8 cellular contexts compared by ENCODE assay signal in genomic region chr2:230341936-230342528, GRCh38. TPM values are rescaled to one million over a fixed set of nuclear protein-coding genes. Genes with fewer than 3 reads are reported as not detected.
DNase-seq lines count a peak whose midpoint lies in the region; ATAC-seq, FAIRE-seq and TF ChIP-seq lines count a peak whose summit lies in the region.
"Not testable (repeated sequence)": the region's sequence is repeated elsewhere in the genome, so short reads cannot be mapped to it uniquely, and the experiment has no call there.

No MANE protein-coding gene starts in this region.

- POLR2A ChIA-PET in HepG2 (lab: Yijun Ruan, JAX) = not testable (repeated sequence)

- peak overlapping the region; percentile 87 for H3K27ac ChIP-seq in 22Rv1
- H3K27ac ChIP-seq in HUES6 (ENCODE audit: low read depth, low read length) = peak overlapping the region; percentile 41; the same call in 1 of the 2 replicates
- H3K27ac ChIP-seq in effector memory CD4-positive, alpha-beta T cell (ENCODE audit: insufficient read depth, low read length, poor library complexity, severe bottlenecking); HepG2 (ENCODE audit: extremely low read length, insufficient read depth, low read length): not testable (repeated sequence)

- H3K4me1 Mint-ChIP-seq in progenitor cell of endocrine pancreas (ENCODE audit: low read depth) = not testable (repeated sequence)

- not testable (repeated sequence) for H3K27me3 ChIP-seq in HUES6 (ENCODE audit: control insufficient read depth, insufficient read depth, low read length); effector memory CD4-positive, alpha-beta T cell (replicated peaks; ENCODE audit: control insufficient read depth, insufficient read depth, low read length, poor library complexity, severe bottlenecking); HepG2 (ENCODE audit: control insufficient read depth in 1 of 2, insufficient read depth in 2 of 2, low read length in 2 of 2)

- not testable (repeated sequence) for H3K4me2 ChIP-seq in HepG2 (ENCODE audit: low read depth, low read length)

- H3K27ac Mint-ChIP-seq in progenitor cell of endocrine pancreas = peak overlapping the region; percentile 94

- 83% methylated on average over 31 of the region's 33 CpGs for WGBS in HepG2 (ENCODE audit: low lambda C conversion rate)

- H3K79me2 ChIP-seq in HepG2 (ENCODE audit: insufficient read depth, low read length) = not testable (repeated sequence)

- H3K36me3 ChIP-seq in ES-I3 (ENCODE audit: insufficient read depth, low read length); HUES6 (ENCODE audit: control insufficient read depth, insufficient read depth, low read length); effector memory CD4-positive, alpha-beta T cell (ENCODE audit: control insufficient read depth, insufficient read depth, low read length); HepG2 (replicated peaks in 1 of 2; ENCODE audit: control insufficient read depth in 1 of 2, insufficient read depth in 2 of 2, low read length in 2 of 2): not testable (repeated sequence)

- not testable (repeated sequence) for H3K36me3 Mint-ChIP-seq in progenitor cell of endocrine pancreas (ENCODE audit: insufficient read depth)

- TF ChIP-seq RAD21 in HepG2 (CRISPR knock-in tag; IDR thresholded peaks at IDR 0.05) = not testable (repeated sequence)

- in situ Hi-C loops in HepG2 (cut with HindIII; ENCODE audit: extremely low pct_ligation_motif_present, low pct_unique_long_range_greater_than_20kb) = not testable (repeated sequence)

- CTCF ChIA-PET in HepG2 (lab: Yijun Ruan, JAX; ENCODE audit: low intra/inter-chr PET ratio, low total read pairs) = not testable (repeated sequence)

- H3K4me3 ChIP-seq in HUES6 (ENCODE audit: low read depth, low read length) = peak overlapping the region; percentile 52
- H3K4me3 ChIP-seq in effector memory CD4-positive, alpha-beta T cell (ENCODE audit: insufficient read depth, low read depth, low read length, poor library complexity, severe bottlenecking); HepG2 (replicated peaks in 1 of 3; ENCODE audit: insufficient read depth in 1 of 3, low read depth in 2 of 3, low read length in 3 of 3): not testable (repeated sequence)

- H3K9ac ChIP-seq in ES-I3 (ENCODE audit: low read depth, low read length) (peak overlapping the region; percentile 62), HUES6 (ENCODE audit: low read length) (peak overlapping the region; percentile 64)
- not testable (repeated sequence) for H3K9ac ChIP-seq in HepG2 (ENCODE audit: insufficient read depth, low read depth, low read length)

- DNase-seq in T follicular helper cell (ENCODE audit: low read depth) = peak; percentile 19
- peak; percentile 39 for DNase-seq in activated effector memory CD4-positive, alpha-beta T cell treated with Interleukin-2 at 50 U/mL for 16 hours
- peak in 2 of 3 donors; percentile 19 to 38 for DNase-seq in effector memory CD4-positive, alpha-beta T cell
- DNase-seq in HepG2 (ENCODE audit: low spot score); progenitor cell of endocrine pancreas (ENCODE audit: low spot score, unreplicated experiment): not testable (repeated sequence)

- H4K20me1 ChIP-seq in HepG2 (ENCODE audit: insufficient read depth, low read length) = not testable (repeated sequence)

- TF ChIP-seq CTCF in 22Rv1 (IDR thresholded peaks at IDR 0.05); HepG2 (CRISPR knock-in tag; IDR thresholded peaks at IDR 0.05); progenitor cell of endocrine pancreas (IDR thresholded peaks at IDR 0.05; ENCODE audit: unreplicated experiment): not testable (repeated sequence)

- not testable (repeated sequence) for H3K4me1 ChIP-seq in ES-I3 (ENCODE audit: insufficient read depth, low read length); HUES6 (ENCODE audit: control insufficient read depth, insufficient read depth, low read length); effector memory CD4-positive, alpha-beta T cell (ENCODE audit: control insufficient read depth, insufficient read depth, low read length, poor library complexity, severe bottlenecking); HepG2 (ENCODE audit: insufficient read depth, low read length)

- intact Hi-C loops in HepG2 (cut with micrococcal nuclease; ENCODE audit: unreplicated experiment) = not testable (repeated sequence)

- FAIRE-seq in HepG2 (lab: Jason Lieb, UNC) = not testable (repeated sequence)

- peak overlapping the region; percentile 75 for H3K4me3 Mint-ChIP-seq in progenitor cell of endocrine pancreas (ENCODE audit: low read depth)

- TF ChIP-seq EP300 in HepG2 (IDR thresholded peaks at IDR 0.05; ENCODE audit: low read depth in 2 of 2, low read length in 2 of 2); HepG2 (CRISPR knock-in tag; IDR thresholded peaks at IDR 0.05; ENCODE audit: borderline replicate concordance): not testable (repeated sequence)

- ATAC-seq in HepG2 = not testable (repeated sequence)

- peaks cover 25% of the 10 kb centered on the region for H3K9me3 Mint-ChIP-seq in progenitor cell of endocrine pancreas (ENCODE audit: low read depth)

- not testable (repeated sequence) for TF ChIP-seq POLR2A in HepG2 (IDR thresholded peaks at IDR 0.05; ENCODE audit: insufficient read depth in 1 of 2, low read depth in 2 of 2, low read length in 2 of 2)

- H2AFZ ChIP-seq in HepG2 (ENCODE audit: low read length) = not testable (repeated sequence)

- H3K9me3 ChIP-seq in ES-I3 (ENCODE audit: control insufficient read depth, insufficient read depth, low read length); effector memory CD4-positive, alpha-beta T cell (ENCODE audit: control insufficient read depth, low read length); HepG2 (ENCODE audit: low read length): not testable (repeated sequence)
- H3K9me3 ChIP-seq in HUES6 (ENCODE audit: control insufficient read depth, insufficient read depth, low read depth, low read length) = peaks cover 17% of the 10 kb centered on the region

- not testable (repeated sequence) for H3K27me3 Mint-ChIP-seq in progenitor cell of endocrine pancreas

- not testable (repeated sequence) for BruUV-seq in HepG2 (replicated peaks; lab: Mats Ljungman, UMichigan)

TF ChIP-seq in HepG2, 621 proteins besides CTCF, POLR2A, EP300 and RAD21 (continues in another document):
- TF ChIP-seq SP5 (CRISPR knock-in tag; IDR thresholded peaks at IDR 0.05; ENCODE audit: borderline replicate concordance, low read depth) = 0 out of 2 replicates have a peak, but pooled peaks have one; percentile 12

RNA-seq across cellular contexts. Expression of gene SP140L, which starts 15.0 kb away (rescaled TPM):
- total RNA-seq in HepG2 (2016; rRNA removed; fragmentation: Illumina TruSeq; extraction: Trizol) = 13.2 and 17.5 TPM in 2 replicates
- total RNA-seq in HepG2 (2016; cell fraction: cytosol; rRNA removed; fragmentation: Illumina TruSeq; extraction: Trizol; ENCODE audit: low read depth) = 5.6 TPM in 2 replicates
- total RNA-seq in HepG2 (2016; cell fraction: insoluble cytoplasmic fraction; rRNA removed; fragmentation: Illumina TruSeq; extraction: Trizol) = 13.2 and 18.1 TPM in 2 replicates
- total RNA-seq in HepG2 (2016; cell fraction: membrane; rRNA removed; fragmentation: Illumina TruSeq; extraction: Trizol) = 4.1 and 5.0 TPM in 2 replicates
- total RNA-seq in HepG2 (2016; cell fraction: nucleus; rRNA removed; fragmentation: Illumina TruSeq; extraction: Trizol) = 26.0 and 35.8 TPM in 2 replicates
- 10.9 and 13.7 TPM in 2 replicates for polyA plus RNA-seq in HepG2 (2011; rRNA removed)
- polyA plus RNA-seq in HepG2 (2011; cell fraction: cytosol; rRNA removed) = 4.5 and 5.7 TPM in 2 replicates
- polyA plus RNA-seq in HepG2 (2011; cell fraction: nucleus; rRNA removed) = 24.8 and 38.1 TPM in 2 replicates
- 11.8 and 16.1 TPM in 2 replicates for polyA plus RNA-seq in HepG2 (2012)
- 0.91 and 1.0 TPM in 2 replicates for polyA plus RNA-seq in HepG2 (2016; cell fraction: cytosol; fragmentation: Illumina TruSeq; extraction: Trizol; ENCODE audit: low read depth)
- polyA plus RNA-seq in HepG2 (2016; cell fraction: insoluble cytoplasmic fraction; fragmentation: Illumina TruSeq; extraction: Trizol; ENCODE audit: low read depth) = 15.7 TPM in 2 replicates
- polyA plus RNA-seq in HepG2 (2016; cell fraction: membrane; fragmentation: Illumina TruSeq; extraction: Trizol; ENCODE audit: low read depth) = 2.0 and 2.4 TPM in 2 replicates
- 44.7 and 46.0 TPM in 2 replicates for polyA plus RNA-seq in HepG2 (2016; cell fraction: nucleus; fragmentation: Illumina TruSeq; extraction: Trizol; ENCODE audit: insufficient read depth, low read depth)
- polyA minus RNA-seq in HepG2 (2011; rRNA and poly(A)+ RNA removed; ENCODE audit: low replicate concordance) = 3.0 and 5.6 TPM in 2 replicates
- polyA minus RNA-seq in HepG2 (2011; cell fraction: cytosol; rRNA and poly(A)+ RNA removed) = 3.8 and 4.1 TPM in 2 replicates
- 33.9 and 48.9 TPM in 2 replicates for polyA minus RNA-seq in HepG2 (2011; cell fraction: nucleus; rRNA and poly(A)+ RNA removed)
- 2.7 and 3.4 TPM in 2 replicates for total RNA-seq in progenitor cell of endocrine pancreas
